Comparison of ENCODE assay signal across 8 cellular contexts in genomic region chr1:26110731-26111529, GRCh38. TPM values are rescaled to one million over a fixed set of nuclear protein-coding genes. Genes with fewer than 3 reads are reported as not detected.
A peak's percentile ranks its signal among the peaks of the same experiment; 100 is the strongest.
DNase-seq lines count a peak whose midpoint lies in the region; ATAC-seq, FAIRE-seq and TF ChIP-seq lines count a peak whose summit lies in the region.

No MANE protein-coding gene starts in this region.

- TF ChIP-seq EP300 in SK-N-SH (IDR thresholded peaks at IDR 0.05; ENCODE audit: borderline replicate concordance in 1 of 2, low read depth in 1 of 2, low read length in 1 of 2) (peak in 1 of 2 experiments; percentile 49; a peak in 1 of 4 replicates), transverse colon (IDR thresholded peaks at IDR 0.05; ENCODE audit: low read depth) (no peak)

- H3K79me2 ChIP-seq in Karpas-422 (ENCODE audit: low read length) (peaks cover 27% of the 10 kb centered on the region), SK-N-SH (ENCODE audit: insufficient read depth) (peaks cover 19% of the 10 kb centered on the region)

- peak overlapping the region; percentile 73 to 83 for H3K27ac Mint-ChIP-seq in activated naive CD4-positive, alpha-beta T cell treated with anti-CD3 and anti-CD28 coated beads, Interleukin-2, amount 50 U/mL, for 72 hours

- ATAC-seq in GM21723 (IDR thresholded peaks at IDR 0.05; ENCODE audit: unreplicated experiment) (peak; percentile 58), Right ventricle myocardium superior (ENCODE audit: poor library complexity) (peak; percentile 69), pancreas (peak; percentile 55 to 70 (median 62))
- ATAC-seq in activated naive CD4-positive, alpha-beta T cell treated with anti-CD3 and anti-CD28 coated beads, Interleukin-2, amount 50 U/mL, for 72 hours = peak; percentile 61 to 62

- in situ Hi-C loops in transverse colon (cut with MboI; ENCODE audit: low pct_ligation_motif_present in 1 of 4, low pct_unique_long_range_greater_than_20kb in 1 of 4, low sequenced_read_pairs in 3 of 4) = no loop called here

- peaks cover 0 to 13% of the 10 kb centered on the region in 2 donors for H3K36me3 Mint-ChIP-seq in activated naive CD4-positive, alpha-beta T cell treated with anti-CD3 and anti-CD28 coated beads, Interleukin-2, amount 50 U/mL, for 72 hours

- peak overlapping the region; percentile 74 for H3K4me2 ChIP-seq in Karpas-422 (ENCODE audit: low read depth, low read length, poor library complexity, severe bottlenecking)
- peak overlapping the region; percentile 89 for H3K4me2 ChIP-seq in SK-N-SH

- intact Hi-C loops in Right ventricle myocardium superior (cut with DNase I) = loop anchor here (5.0 kb wide), 1 partner anchor 46 kb away; the partner anchor contains the start of gene FAM110D
- intact Hi-C loops in pancreas (cut with DNase I) = no loop called here
- intact Hi-C loops in transverse colon (cut with DNase I; ENCODE audit: low total_unique reads) = no loop called here

- H3K27ac ChIP-seq in Karpas-422 (ENCODE audit: low read length) (no peak overlapping the region), SK-N-SH (ENCODE audit: low read depth in 2 of 2, low read length in 1 of 2) (peak overlapping the region; percentile 72 to 94), pancreas (peak overlapping the region; percentile 94 to 98 (median 97)), transverse colon (peak overlapping the region; percentile 97 to 99 (median 97))

- TF ChIP-seq POLR2A in transverse colon (IDR thresholded peaks at IDR 0.05) = peak; percentile 71

- peak overlapping the region; percentile 94 for H3K9ac ChIP-seq in Karpas-422 (ENCODE audit: low read length)
- peak overlapping the region; percentile 85 for H3K9ac ChIP-seq in SK-N-SH

- no peaks in the 10 kb centered on the region for H3K9me3 Mint-ChIP-seq in activated naive CD4-positive, alpha-beta T cell treated with anti-CD3 and anti-CD28 coated beads, Interleukin-2, amount 50 U/mL, for 72 hours

- peak overlapping the region; percentile 91; the same call in 1 of the 2 replicates for H2AFZ ChIP-seq in Karpas-422 (ENCODE audit: low read length)
- peak overlapping the region; percentile 94 for H2AFZ ChIP-seq in SK-N-SH (ENCODE audit: low read depth)

- TF ChIP-seq CTCF in SK-N-SH (IDR thresholded peaks at IDR 0.05) (no peak), pancreas (IDR thresholded peaks at IDR 0.05) (no peak), transverse colon (IDR thresholded peaks at IDR 0.05) (no peak)

- H3K9me3 ChIP-seq in Karpas-422 (ENCODE audit: low read length) (no peaks in the 10 kb centered on the region), SK-N-SH (no peaks in the 10 kb centered on the region), pancreas (no peaks in the 10 kb centered on the region), transverse colon (no peaks in the 10 kb centered on the region)

- DNase-seq in EL = peak; percentile 74
- DNase-seq in Karpas-422 = peak; percentile 80
- peak; percentile 93 for DNase-seq in SK-N-SH
- DNase-seq in activated naive CD4-positive, alpha-beta T cell treated with anti-CD3 and anti-CD28 coated beads, Interleukin-2, amount 50 U/mL, for 72 hours (ENCODE audit: low spot score in 2 of 2) = peak; percentile 72 to 79
- peak; percentile 88 for DNase-seq in Right ventricle myocardium superior
- peak; percentile 84 to 92 (median 87) for DNase-seq in pancreas
- DNase-seq in transverse colon = peak; percentile 89

- H3K4me3 ChIP-seq in Karpas-422 (ENCODE audit: low read length) (peak overlapping the region; percentile 80), SK-N-SH (ENCODE audit: low read depth in 2 of 2, low read length in 1 of 2) (peak overlapping the region; percentile 94 to 99), pancreas (peak overlapping the region; percentile 58 to 100 (median 86)), transverse colon (peak overlapping the region; percentile 75 to 100 (median 85))

- CTCF ChIA-PET in SK-N-SH (lab: Yijun Ruan, JAX) = interaction anchor here (0.6 to 15.7 kb wide), 5 partner anchors 11 to 211 kb away, joined by 3 to 235 read pairs (median 4); no protein-coding TSS in a partner anchor

- H3K9me2 ChIP-seq in Karpas-422 (replicated peaks; ENCODE audit: insufficient read depth, low read length) = no peaks in the 10 kb centered on the region
- H3K9me2 ChIP-seq in SK-N-SH = no peaks in the 10 kb centered on the region

- H3K27me3 ChIP-seq in Karpas-422 (ENCODE audit: low read length) (no peaks in the 10 kb centered on the region), SK-N-SH (ENCODE audit: insufficient read depth) (no peaks in the 10 kb centered on the region), pancreas (no peaks in the 10 kb centered on the region), transverse colon (no peaks in the 10 kb centered on the region)

- 0% methylated on average over 1 of the region's 85 CpGs for WGBS in SK-N-SH (ENCODE audit: low lambda C conversion rate)
- 0% methylated on average over 62 to 85 of the region's 85 CpGs for WGBS in pancreas, 2 donors
- WGBS in transverse colon (ENCODE audit: low coverage in 1 of 2), 2 donors = 2% methylated on average over 35 of the region's 85 CpGs; no CpG with 5 or more reads in 1 of the 2 donors

- FAIRE-seq in pancreas (lab: Jason Lieb, UNC) = no peak

- POLR2A ChIA-PET in SK-N-SH (lab: Yijun Ruan, JAX) = interaction anchor here (1.0 to 1.7 kb wide), 3 partner anchors 34 to 59 kb away, joined by 3 to 4 read pairs (median 3); partner anchors contain the start of gene ZNF593

- TF ChIP-seq RAD21 in SK-N-SH (IDR thresholded peaks at IDR 0.05; ENCODE audit: low read length) = no peak

- no peaks in the 10 kb centered on the region; the same call in 1 of the 2 replicates for H3K36me3 ChIP-seq in Karpas-422 (ENCODE audit: insufficient read depth, low read length)
- H3K36me3 ChIP-seq in SK-N-SH (replicated peaks in 1 of 2; ENCODE audit: control insufficient read depth in 1 of 2, insufficient read depth in 2 of 2, low read length in 1 of 2) = peaks cover 13 to 15% of the 10 kb centered on the region in 2 experiments
- H3K36me3 ChIP-seq in pancreas = no peaks in the 10 kb centered on the region
- H3K36me3 ChIP-seq in transverse colon = peaks cover 0 to 4% (median 0%) of the 10 kb centered on the region in 4 donors

- H3K4me1 ChIP-seq in Karpas-422 (ENCODE audit: low read length) (peaks cover 36% of the 10 kb centered on the region), SK-N-SH (ENCODE audit: control insufficient read depth in 1 of 2, insufficient read depth in 2 of 2, low read depth in 1 of 2, low read length in 1 of 2) (peaks cover 5 to 13% of the 10 kb centered on the region in 2 experiments), pancreas (peaks cover 5 to 34% (median 26%) of the 10 kb centered on the region in 3 donors), transverse colon (peaks cover 11 to 39% (median 33%) of the 10 kb centered on the region in 4 donors)

- H4K20me1 ChIP-seq in Karpas-422 (ENCODE audit: insufficient read depth, low read depth, low read length) (no peaks in the 10 kb centered on the region), SK-N-SH (ENCODE audit: insufficient read depth) (no peaks in the 10 kb centered on the region)

- H3F3A ChIP-seq in SK-N-SH (replicated peaks; ENCODE audit: insufficient read depth) = no peaks in the 10 kb centered on the region

RNA-seq across cellular contexts. Expression of gene PDIK1L, which starts 0.7 kb away (rescaled TPM):
- total RNA-seq in Karpas-422 (2014; rRNA removed; shearing (Covaris generic); ENCODE audit: low replicate concordance) = 7.0 and 11.0 TPM in 2 replicates
- 1.2 and 1.3 TPM in 2 replicates for polyA plus RNA-seq in SK-N-SH (2012; rRNA removed)
- 1.7 and 2.2 TPM in 2 replicates for polyA plus RNA-seq in SK-N-SH (2012; cell fraction: cytosol; rRNA removed)
- 1.0 and 1.2 TPM in 2 replicates for polyA plus RNA-seq in SK-N-SH (2012; cell fraction: nucleus; rRNA removed)
- 10 to 100 TPM; 12.9 to 22.6 TPM for total RNA-seq in activated naive CD4-positive, alpha-beta T cell treated with anti-CD3 and anti-CD28 coated beads, Interleukin-2, amount 50 U/mL, for 72 hours
- 4.0 TPM for total RNA-seq in Right ventricle myocardium superior
- total RNA-seq in pancreas = 10 to 100 TPM in 1 of 6 donors, 1 to 10 TPM in 5; 5.9 to 12.1 (median 6.6) TPM
- polyA plus RNA-seq in pancreas = 1 to 10 TPM; 1.7 to 3.6 TPM
- total RNA-seq in transverse colon = 10 to 100 TPM in 2 of 4 donors, 1 to 10 TPM in 2; 4.0 to 15.6 (median 9.8) TPM

RNA-seq across cellular contexts. Expression of gene TRIM63, which starts 43.5 kb away (rescaled TPM):
- not detected in 2 replicates for total RNA-seq in Karpas-422 (2014; rRNA removed; shearing (Covaris generic); ENCODE audit: low replicate concordance)
- polyA plus RNA-seq in SK-N-SH (2012; rRNA removed) (not detected in 2 replicates), pancreas (under 1 TPM; 0.15 to 0.52 TPM)
- not detected in 2 replicates for polyA plus RNA-seq in SK-N-SH (2012; cell fraction: cytosol; rRNA removed)
- 0.02 TPM in 1 of 2 replicates, not detected in the other for polyA plus RNA-seq in SK-N-SH (2012; cell fraction: nucleus; rRNA removed)
- under 1 TPM in 1 of 2 donors, not detected in 1; 0.31 TPM for total RNA-seq in activated naive CD4-positive, alpha-beta T cell treated with anti-CD3 and anti-CD28 coated beads, Interleukin-2, amount 50 U/mL, for 72 hours
- total RNA-seq in Right ventricle myocardium superior (229 TPM), pancreas (under 1 TPM in 4 of 6 donors, not detected in 2; 0.09 to 0.35 (median 0.33) TPM), transverse colon (1 to 10 TPM in 1 of 4 donors, under 1 TPM in 1, not detected in 2; 0.32 to 1.8 TPM)

RNA-seq across cellular contexts. Expression of gene FAM110D, which starts 47.9 kb away (rescaled TPM):
- not detected in 2 replicates for total RNA-seq in Karpas-422 (2014; rRNA removed; shearing (Covaris generic); ENCODE audit: low replicate concordance)
- polyA plus RNA-seq in SK-N-SH (2012; rRNA removed) = 0.50 and 0.64 TPM in 2 replicates
- 0.31 and 0.38 TPM in 2 replicates for polyA plus RNA-seq in SK-N-SH (2012; cell fraction: cytosol; rRNA removed)
- 0.37 and 0.62 TPM in 2 replicates for polyA plus RNA-seq in SK-N-SH (2012; cell fraction: nucleus; rRNA removed)
- total RNA-seq in activated naive CD4-positive, alpha-beta T cell treated with anti-CD3 and anti-CD28 coated beads, Interleukin-2, amount 50 U/mL, for 72 hours = not detected
- 4.0 TPM for total RNA-seq in Right ventricle myocardium superior
- 1 to 10 TPM in 4 of 6 donors, under 1 TPM in 2; 0.79 to 1.7 (median 1.1) TPM for total RNA-seq in pancreas
- polyA plus RNA-seq in pancreas = 1 to 10 TPM; 2.6 to 3.5 TPM
- total RNA-seq in transverse colon = 1 to 10 TPM in 3 of 4 donors, under 1 TPM in 1; 0.82 to 9.4 (median 2.9) TPM

RNA-seq across cellular contexts. Expression of gene C1orf232, which starts 57.8 kb away (rescaled TPM):
- total RNA-seq in Karpas-422 (2014; rRNA removed; shearing (Covaris generic); ENCODE audit: low replicate concordance) = not detected in 2 replicates
- polyA plus RNA-seq in SK-N-SH (2012; rRNA removed) (not detected in 2 replicates), pancreas (not detected)
- not detected in 2 replicates for polyA plus RNA-seq in SK-N-SH (2012; cell fraction: cytosol; rRNA removed)
- not detected in 2 replicates for polyA plus RNA-seq in SK-N-SH (2012; cell fraction: nucleus; rRNA removed)
- total RNA-seq in activated naive CD4-positive, alpha-beta T cell treated with anti-CD3 and anti-CD28 coated beads, Interleukin-2, amount 50 U/mL, for 72 hours = not detected
- total RNA-seq in Right ventricle myocardium superior (not detected), pancreas (not detected), transverse colon (not detected)

RNA-seq across cellular contexts. Expression of gene ZNF593, which starts 58.8 kb away (rescaled TPM):
- 58.5 and 133 TPM in 2 replicates for total RNA-seq in Karpas-422 (2014; rRNA removed; shearing (Covaris generic); ENCODE audit: low replicate concordance)
- polyA plus RNA-seq in SK-N-SH (2012; rRNA removed) = 58.7 and 64.8 TPM in 2 replicates
- 39.5 and 50.3 TPM in 2 replicates for polyA plus RNA-seq in SK-N-SH (2012; cell fraction: cytosol; rRNA removed)
- polyA plus RNA-seq in SK-N-SH (2012; cell fraction: nucleus; rRNA removed) = 33.5 and 78.6 TPM in 2 replicates
- 10 to 100 TPM; 23.0 to 34.4 TPM for total RNA-seq in activated naive CD4-positive, alpha-beta T cell treated with anti-CD3 and anti-CD28 coated beads, Interleukin-2, amount 50 U/mL, for 72 hours
- 14.1 TPM for total RNA-seq in Right ventricle myocardium superior
- 10 to 100 TPM; 18.4 to 36.7 (median 22.1) TPM for total RNA-seq in pancreas
- polyA plus RNA-seq in pancreas = 10 to 100 TPM; 69.9 to 80.7 TPM
- total RNA-seq in transverse colon = 10 to 100 TPM in 3 of 4 donors, not detected in 1; 18.7 to 27.2 (median 26.9) TPM

Comparison
In these comparisons a context has a peak if more than half of its experiments do, and no peak if none do; other contexts are left out.
1. RNA of gene TRIM63, which starts 43.5 kb away (total RNA-seq): 229 TPM in Right ventricle myocardium superior (single experiment); 0.09 to 0.35 TPM in pancreas, 0.32 to 1.8 TPM in transverse colon, 0.31 TPM in activated naive CD4-positive, alpha-beta T cell treated with anti-CD3 and anti-CD28 coated beads, Interleukin-2, amount 50 U/mL, for 72 hours and not detected in Karpas-422; every median in the first group is over 10 times any median in the second.
2. Peak in every context shown above with its lines, with median percentiles within 50 percentile points of each other: DNase-seq, ATAC-seq and H3K4me3 ChIP-seq.